Comparison of ENCODE assay signal across 1 cellular context in genomic region chr12:57088442-57089258, GRCh38.
TF ChIP-seq lines count a peak whose summit lies in the region.

TSS of gene NAB2 (plus strand) at chr12:57089114. CDS start at chr12:57089272, 158 bp downstream.

TF ChIP-seq in HepG2, 621 proteins besides CTCF, POLR2A, EP300 and RAD21 (continued from another document and continues in another):
- TF ChIP-seq IKZF5 (CRISPR knock-in tag; IDR thresholded peaks at IDR 0.05) (peak; percentile 77), ETV5 (CRISPR knock-in tag; IDR thresholded peaks at IDR 0.05; ENCODE audit: borderline replicate concordance) (peak; percentile 92), TSC22D2 (CRISPR knock-in tag; IDR thresholded peaks at IDR 0.05; ENCODE audit: borderline replicate concordance) (no peak), SIX4 (CRISPR knock-in tag; IDR thresholded peaks at IDR 0.05) (0 out of 2 replicates have a peak, but pooled peaks have one; percentile 25), BORCS8-MEF2B (CRISPR knock-in tag; IDR thresholded peaks at IDR 0.05) (peak; percentile 72; the same call in 1 of the 2 replicates), ZNF224 (CRISPR knock-in tag; IDR thresholded peaks at IDR 0.05) (0 out of 2 replicates have a peak, but pooled peaks have one; percentile 7), ZNF83 (CRISPR knock-in tag; IDR thresholded peaks at IDR 0.05; ENCODE audit: borderline replicate concordance) (0 out of 2 replicates have a peak, but pooled peaks have one; percentile 48), NFYC (CRISPR knock-in tag; IDR thresholded peaks at IDR 0.05) (no peak), PITX1 (CRISPR knock-in tag; IDR thresholded peaks at IDR 0.05) (peak; percentile 29; the same call in 1 of the 2 replicates), ZNF841 (CRISPR knock-in tag; IDR thresholded peaks at IDR 0.05; ENCODE audit: borderline replicate concordance) (no peak), STAT6 (CRISPR knock-in tag; IDR thresholded peaks at IDR 0.05; ENCODE audit: borderline replicate concordance) (no peak), FOXK2 (IDR thresholded peaks at IDR 0.05) (0 out of 2 replicates have a peak, but pooled peaks have one; percentile 47), E2F1 (CRISPR knock-in tag; IDR thresholded peaks at IDR 0.05) (peak; percentile 84), ELF1 (CRISPR knock-in tag; IDR thresholded peaks at IDR 0.05) (0 out of 2 replicates have a peak, but pooled peaks have one; percentile 28), ZNF605 (CRISPR knock-in tag; IDR thresholded peaks at IDR 0.05) (peak; percentile 79; the same call in 1 of the 2 replicates), ZNF503 (CRISPR knock-in tag; IDR thresholded peaks at IDR 0.05) (peak; percentile 76), ZNF788 (CRISPR knock-in tag; IDR thresholded peaks at IDR 0.05; ENCODE audit: borderline replicate concordance) (peak; percentile 78), ONECUT2 (CRISPR knock-in tag; IDR thresholded peaks at IDR 0.05) (peak; percentile 9; the same call in 1 of the 2 replicates), ZNF253 (CRISPR knock-in tag; IDR thresholded peaks at IDR 0.05; ENCODE audit: borderline replicate concordance) (peak; percentile 55; the same call in 1 of the 2 replicates), TARDBP (CRISPR knock-in tag; IDR thresholded peaks at IDR 0.05) (peak; percentile 25; the same call in 1 of the 2 replicates), TGIF2 (CRISPR knock-in tag; IDR thresholded peaks at IDR 0.05) (peak; percentile 41; the same call in 1 of the 2 replicates), TRIM24 (CRISPR knock-in tag; IDR thresholded peaks at IDR 0.05) (no peak), ZNF160 (CRISPR knock-in tag; IDR thresholded peaks at IDR 0.05) (no peak), PAX8 (CRISPR knock-in tag; IDR thresholded peaks at IDR 0.05; ENCODE audit: borderline replicate concordance) (no peak), HNF1A (IDR thresholded peaks at IDR 0.05; ENCODE audit: low read depth) (0 out of 2 replicates have a peak, but pooled peaks have one; percentile 21), HNF1A (CRISPR knock-in tag; IDR thresholded peaks at IDR 0.05; ENCODE audit: borderline replicate concordance) (peak; percentile 38; the same call in 1 of the 2 replicates), HDAC2 (CRISPR knock-in tag; IDR thresholded peaks at IDR 0.05) (peak; percentile 78), RBM22 (optimal IDR thresholded peaks at IDR 0.05; ENCODE audit: low read length) (no peak), ATF4 (CRISPR knock-in tag; IDR thresholded peaks at IDR 0.05) (no peak), UBTF (CRISPR knock-in tag; IDR thresholded peaks at IDR 0.05) (peak; percentile 60; the same call in 1 of the 2 replicates), EEA1 (CRISPR knock-in tag; IDR thresholded peaks at IDR 0.05; ENCODE audit: borderline replicate concordance) (no peak), ATF5 (CRISPR knock-in tag; IDR thresholded peaks at IDR 0.05; ENCODE audit: low read depth) (no peak; the same call in 1 of the 2 replicates), ZNF614 (CRISPR knock-in tag; IDR thresholded peaks at IDR 0.05; ENCODE audit: borderline replicate concordance) (peak; percentile 47), ZNF296 (CRISPR knock-in tag; conservative IDR thresholded peaks at IDR 0.05) (no peak), ZNF556 (CRISPR knock-in tag; IDR thresholded peaks at IDR 0.05; ENCODE audit: borderline replicate concordance) (no peak), ZNF331 (CRISPR knock-in tag; IDR thresholded peaks at IDR 0.05) (peak; percentile 66), CBX1 (IDR thresholded peaks at IDR 0.05; ENCODE audit: low read depth) (peak; percentile 26), ZNF263 (CRISPR knock-in tag; IDR thresholded peaks at IDR 0.05) (peak; percentile 61), RNF2 (conservative IDR thresholded peaks at IDR 0.05; ENCODE audit: low read depth) (peak; percentile 83; the same call in 1 of the 2 replicates), RARG (CRISPR knock-in tag; IDR thresholded peaks at IDR 0.05; ENCODE audit: low read depth) (no peak), ZBTB10 (CRISPR knock-in tag; IDR thresholded peaks at IDR 0.05; ENCODE audit: borderline replicate concordance) (peak; percentile 72; the same call in 1 of the 2 replicates), POLR2G (IDR thresholded peaks at IDR 0.05; ENCODE audit: low read depth, low read length) (peak; percentile 77), ARID2 (CRISPR knock-in tag; IDR thresholded peaks at IDR 0.05; ENCODE audit: borderline replicate concordance) (no peak), ZNF143 (CRISPR knock-in tag; IDR thresholded peaks at IDR 0.05) (peak; percentile 42; the same call in 1 of the 2 replicates), NR2F6 (IDR thresholded peaks at IDR 0.05) (no peak), NR2F6 (CRISPR knock-in tag; IDR thresholded peaks at IDR 0.05) (peak; percentile 56), RXRA (CRISPR knock-in tag; IDR thresholded peaks at IDR 0.05) (peak; percentile 68), NONO (IDR thresholded peaks at IDR 0.05) (no peak), NONO (CRISPR knock-in tag; conservative IDR thresholded peaks at IDR 0.05) (peak; percentile 70), DR1 (CRISPR knock-in tag; IDR thresholded peaks at IDR 0.05) (peak; percentile 70; the same call in 1 of the 2 replicates)
